1 cellular context compared by ENCODE assay signal in the genomic region with DNA sequence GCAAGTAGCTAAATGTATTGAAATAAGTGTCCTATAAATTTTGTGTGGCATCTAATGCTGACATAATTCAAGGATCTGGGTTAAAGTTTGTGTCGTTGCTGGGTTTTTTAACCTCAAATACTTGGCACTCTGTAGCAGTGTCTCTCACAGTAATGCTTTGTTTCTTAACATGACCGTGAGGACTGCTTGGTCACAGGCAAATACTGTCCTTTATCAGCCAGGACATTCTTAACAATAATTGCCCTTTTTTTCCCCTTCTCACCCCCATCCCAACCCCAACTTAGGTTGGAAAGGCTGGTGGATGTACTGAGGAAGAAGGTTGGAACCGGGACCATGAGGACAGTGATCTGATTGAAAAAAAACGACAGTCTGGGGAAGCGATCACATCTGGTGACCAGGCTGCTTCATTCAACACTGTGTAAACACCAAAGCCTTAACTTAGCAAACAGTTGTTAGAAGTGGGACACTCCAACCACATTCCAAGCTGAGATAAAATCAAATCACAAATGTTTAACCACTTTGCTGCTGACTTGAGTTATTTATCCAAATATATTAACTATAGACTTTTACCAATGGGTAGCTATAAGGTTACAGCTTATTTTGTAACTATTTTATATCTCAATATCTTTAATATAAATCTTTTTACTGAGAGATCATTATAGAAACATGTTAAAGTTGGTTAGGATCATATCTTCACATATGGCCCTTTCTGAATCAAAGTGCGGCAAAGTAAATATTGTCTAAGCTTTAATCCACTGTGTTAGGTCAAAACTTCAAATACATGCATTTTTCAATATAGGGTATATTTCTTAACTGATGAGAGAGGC.
TF ChIP-seq lines count a peak whose summit lies in the region.

No MANE protein-coding gene starts in this region.

TF ChIP-seq in HepG2, 621 proteins besides CTCF, POLR2A, EP300 and RAD21 (continued from another document and continues in another):
- TF ChIP-seq KDM5B (CRISPR knock-in tag; IDR thresholded peaks at IDR 0.05; ENCODE audit: borderline replicate concordance) = no peak
- TF ChIP-seq RELA (CRISPR knock-in tag; IDR thresholded peaks at IDR 0.05) = peak; percentile 73; the same call in 1 of the 2 replicates
- TF ChIP-seq NRL (CRISPR knock-in tag; IDR thresholded peaks at IDR 0.05; ENCODE audit: borderline replicate concordance) = no peak
- no peak for TF ChIP-seq ZNF670 (CRISPR knock-in tag; IDR thresholded peaks at IDR 0.05; ENCODE audit: borderline replicate concordance)
- no peak for TF ChIP-seq NFATC3 (CRISPR knock-in tag; IDR thresholded peaks at IDR 0.05)
- TF ChIP-seq, protein P1, sequence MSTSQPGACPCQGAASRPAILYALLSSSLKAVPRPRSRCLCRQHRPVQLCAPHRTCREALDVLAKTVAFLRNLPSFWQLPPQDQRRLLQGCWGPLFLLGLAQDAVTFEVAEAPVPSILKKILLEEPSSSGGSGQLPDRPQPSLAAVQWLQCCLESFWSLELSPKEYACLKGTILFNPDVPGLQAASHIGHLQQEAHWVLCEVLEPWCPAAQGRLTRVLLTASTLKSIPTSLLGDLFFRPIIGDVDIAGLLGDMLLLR (CRISPR knock-in tag; IDR thresholded peaks at IDR 0.05) = no peak
- TF ChIP-seq SRSF9 (IDR thresholded peaks at IDR 0.05; ENCODE audit: borderline replicate concordance, insufficient read depth, low read depth, low read length, poor library complexity, severe bottlenecking) = no peak
- no peak for TF ChIP-seq ZNF234 (CRISPR knock-in tag; conservative IDR thresholded peaks at IDR 0.05)
- peak; percentile 76; the same call in 1 of the 2 replicates for TF ChIP-seq KLF12 (CRISPR knock-in tag; IDR thresholded peaks at IDR 0.05; ENCODE audit: borderline replicate concordance)
- TF ChIP-seq ZNF460 (CRISPR knock-in tag; IDR thresholded peaks at IDR 0.05; ENCODE audit: borderline replicate concordance) = no peak; the same call in 1 of the 2 replicates
- TF ChIP-seq FOXC1 (CRISPR knock-in tag; IDR thresholded peaks at IDR 0.05; ENCODE audit: borderline replicate concordance) = no peak; the same call in 1 of the 2 replicates
- TF ChIP-seq CHCHD3 (CRISPR knock-in tag; IDR thresholded peaks at IDR 0.05) = no peak
- TF ChIP-seq, protein P2, sequence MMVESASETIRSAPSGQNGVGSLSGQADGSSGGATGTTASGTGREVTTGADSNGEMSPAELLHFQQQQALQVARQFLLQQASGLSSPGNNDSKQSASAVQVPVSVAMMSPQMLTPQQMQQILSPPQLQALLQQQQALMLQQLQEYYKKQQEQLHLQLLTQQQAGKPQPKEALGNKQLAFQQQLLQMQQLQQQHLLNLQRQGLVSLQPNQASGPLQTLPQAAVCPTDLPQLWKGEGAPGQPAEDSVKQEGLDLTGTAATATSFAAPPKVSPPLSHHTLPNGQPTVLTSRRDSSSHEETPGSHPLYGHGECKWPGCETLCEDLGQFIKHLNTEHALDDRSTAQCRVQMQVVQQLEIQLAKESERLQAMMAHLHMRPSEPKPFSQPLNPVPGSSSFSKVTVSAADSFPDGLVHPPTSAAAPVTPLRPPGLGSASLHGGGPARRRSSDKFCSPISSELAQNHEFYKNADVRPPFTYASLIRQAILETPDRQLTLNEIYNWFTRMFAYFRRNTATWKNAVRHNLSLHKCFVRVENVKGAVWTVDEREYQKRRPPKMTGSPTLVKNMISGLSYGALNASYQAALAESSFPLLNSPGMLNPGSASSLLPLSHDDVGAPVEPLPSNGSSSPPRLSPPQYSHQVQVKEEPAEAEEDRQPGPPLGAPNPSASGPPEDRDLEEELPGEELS (CRISPR knock-in tag; IDR thresholded peaks at IDR 0.05) = peak; percentile 100
- TF ChIP-seq, protein P3, sequence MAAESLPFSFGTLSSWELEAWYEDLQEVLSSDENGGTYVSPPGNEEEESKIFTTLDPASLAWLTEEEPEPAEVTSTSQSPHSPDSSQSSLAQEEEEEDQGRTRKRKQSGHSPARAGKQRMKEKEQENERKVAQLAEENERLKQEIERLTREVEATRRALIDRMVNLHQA (CRISPR knock-in tag; IDR thresholded peaks at IDR 0.05) = peak; percentile 69; the same call in 1 of the 2 replicates
- no peak; the same call in none of the 2 replicates for TF ChIP-seq MIER2 (CRISPR knock-in tag; IDR thresholded peaks at IDR 0.05)
- peak; percentile 83; the same call in 1 of the 2 replicates for TF ChIP-seq TEAD2 (CRISPR knock-in tag; IDR thresholded peaks at IDR 0.05)
- no peak for TF ChIP-seq SIN3B (IDR thresholded peaks at IDR 0.05; ENCODE audit: low read length)
- no peak for TF ChIP-seq MEIS1 (CRISPR knock-in tag; IDR thresholded peaks at IDR 0.05; ENCODE audit: borderline replicate concordance)
- TF ChIP-seq FOXK2 (IDR thresholded peaks at IDR 0.05) = peak; percentile 30; the same call in 1 of the 2 replicates
- peak; percentile 98 for TF ChIP-seq CBFB (CRISPR knock-in tag; IDR thresholded peaks at IDR 0.05)
- peak; percentile 95 for TF ChIP-seq NR2F2 (IDR thresholded peaks at IDR 0.05; ENCODE audit: borderline replicate concordance, low read depth)
- no peak for TF ChIP-seq ZNF572 (CRISPR knock-in tag; IDR thresholded peaks at IDR 0.05)
- peak; percentile 81; the same call in 1 of the 2 replicates for TF ChIP-seq ARID2 (CRISPR knock-in tag; IDR thresholded peaks at IDR 0.05; ENCODE audit: borderline replicate concordance)
- TF ChIP-seq, protein P4, sequence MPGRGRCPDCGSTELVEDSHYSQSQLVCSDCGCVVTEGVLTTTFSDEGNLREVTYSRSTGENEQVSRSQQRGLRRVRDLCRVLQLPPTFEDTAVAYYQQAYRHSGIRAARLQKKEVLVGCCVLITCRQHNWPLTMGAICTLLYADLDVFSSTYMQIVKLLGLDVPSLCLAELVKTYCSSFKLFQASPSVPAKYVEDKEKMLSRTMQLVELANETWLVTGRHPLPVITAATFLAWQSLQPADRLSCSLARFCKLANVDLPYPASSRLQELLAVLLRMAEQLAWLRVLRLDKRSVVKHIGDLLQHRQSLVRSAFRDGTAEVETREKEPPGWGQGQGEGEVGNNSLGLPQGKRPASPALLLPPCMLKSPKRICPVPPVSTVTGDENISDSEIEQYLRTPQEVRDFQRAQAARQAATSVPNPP (CRISPR knock-in tag; IDR thresholded peaks at IDR 0.05) = peak; percentile 94; the same call in 1 of the 2 replicates
- peak; percentile 65 for TF ChIP-seq JARID2 (CRISPR knock-in tag; IDR thresholded peaks at IDR 0.05; ENCODE audit: insufficient replicate concordance)
- TF ChIP-seq, protein P5, sequence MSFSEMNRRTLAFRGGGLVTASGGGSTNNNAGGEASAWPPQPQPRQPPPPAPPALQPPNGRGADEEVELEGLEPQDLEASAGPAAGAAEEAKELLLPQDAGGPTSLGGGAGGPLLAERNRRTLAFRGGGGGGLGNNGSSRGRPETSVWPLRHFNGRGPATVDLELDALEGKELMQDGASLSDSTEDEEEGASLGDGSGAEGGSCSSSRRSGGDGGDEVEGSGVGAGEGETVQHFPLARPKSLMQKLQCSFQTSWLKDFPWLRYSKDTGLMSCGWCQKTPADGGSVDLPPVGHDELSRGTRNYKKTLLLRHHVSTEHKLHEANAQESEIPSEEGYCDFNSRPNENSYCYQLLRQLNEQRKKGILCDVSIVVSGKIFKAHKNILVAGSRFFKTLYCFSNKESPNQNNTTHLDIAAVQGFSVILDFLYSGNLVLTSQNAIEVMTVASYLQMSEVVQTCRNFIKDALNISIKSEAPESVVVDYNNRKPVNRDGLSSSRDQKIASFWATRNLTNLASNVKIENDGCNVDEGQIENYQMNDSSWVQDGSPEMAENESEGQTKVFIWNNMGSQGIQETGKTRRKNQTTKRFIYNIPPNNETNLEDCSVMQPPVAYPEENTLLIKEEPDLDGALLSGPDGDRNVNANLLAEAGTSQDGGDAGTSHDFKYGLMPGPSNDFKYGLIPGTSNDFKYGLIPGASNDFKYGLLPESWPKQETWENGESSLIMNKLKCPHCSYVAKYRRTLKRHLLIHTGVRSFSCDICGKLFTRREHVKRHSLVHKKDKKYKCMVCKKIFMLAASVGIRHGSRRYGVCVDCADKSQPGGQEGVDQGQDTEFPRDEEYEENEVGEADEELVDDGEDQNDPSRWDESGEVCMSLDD (CRISPR knock-in tag; IDR thresholded peaks at IDR 0.05; ENCODE audit: borderline replicate concordance) = peak; percentile 95
- TF ChIP-seq, protein P6, sequence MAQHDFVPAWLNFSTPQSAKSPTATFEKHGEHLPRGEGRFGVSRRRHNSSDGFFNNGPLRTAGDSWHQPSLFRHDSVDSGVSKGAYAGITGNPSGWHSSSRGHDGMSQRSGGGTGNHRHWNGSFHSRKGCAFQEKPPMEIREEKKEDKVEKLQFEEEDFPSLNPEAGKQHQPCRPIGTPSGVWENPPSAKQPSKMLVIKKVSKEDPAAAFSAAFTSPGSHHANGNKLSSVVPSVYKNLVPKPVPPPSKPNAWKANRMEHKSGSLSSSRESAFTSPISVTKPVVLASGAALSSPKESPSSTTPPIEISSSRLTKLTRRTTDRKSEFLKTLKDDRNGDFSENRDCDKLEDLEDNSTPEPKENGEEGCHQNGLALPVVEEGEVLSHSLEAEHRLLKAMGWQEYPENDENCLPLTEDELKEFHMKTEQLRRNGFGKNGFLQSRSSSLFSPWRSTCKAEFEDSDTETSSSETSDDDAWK (CRISPR knock-in tag; IDR thresholded peaks at IDR 0.05) = no peak
- no peak for TF ChIP-seq ZNF777 (CRISPR knock-in tag; IDR thresholded peaks at IDR 0.05)
- TF ChIP-seq ZNF256 (CRISPR knock-in tag; conservative IDR thresholded peaks at IDR 0.05) = peak; percentile 95
- TF ChIP-seq GABPB1 (CRISPR knock-in tag; IDR thresholded peaks at IDR 0.05) = no peak
- TF ChIP-seq FOSL2 (CRISPR knock-in tag; IDR thresholded peaks at IDR 0.05) = peak; percentile 90
- peak; percentile 90; the same call in 1 of the 2 replicates for TF ChIP-seq MXD4 (CRISPR knock-in tag; IDR thresholded peaks at IDR 0.05)
- TF ChIP-seq ARNT (IDR thresholded peaks at IDR 0.05) = no peak
- no peak; the same call in 1 of the 2 replicates for TF ChIP-seq ATRX (CRISPR knock-in tag; IDR thresholded peaks at IDR 0.05; ENCODE audit: borderline replicate concordance)
- no peak for TF ChIP-seq ZNF180 (CRISPR knock-in tag; IDR thresholded peaks at IDR 0.05; ENCODE audit: borderline replicate concordance, low read depth)
- TF ChIP-seq AGO2 (optimal IDR thresholded peaks at IDR 0.05; ENCODE audit: low read depth, low read length) = no peak
- no peak for TF ChIP-seq ZC3H13 (CRISPR knock-in tag; IDR thresholded peaks at IDR 0.05)
- TF ChIP-seq IRF2 (CRISPR knock-in tag; IDR thresholded peaks at IDR 0.05) = peak; percentile 97
- TF ChIP-seq KDM3A (CRISPR knock-in tag; IDR thresholded peaks at IDR 0.05; ENCODE audit: low read depth) = peak; percentile 94
- no peak for TF ChIP-seq RARG (CRISPR knock-in tag; IDR thresholded peaks at IDR 0.05; ENCODE audit: low read depth)
- TF ChIP-seq ZNF850 (CRISPR knock-in tag; conservative IDR thresholded peaks at IDR 0.05) = no peak
- no peak for TF ChIP-seq NPAS2 (CRISPR knock-in tag; IDR thresholded peaks at IDR 0.05; ENCODE audit: borderline replicate concordance)
- TF ChIP-seq, protein P7, sequence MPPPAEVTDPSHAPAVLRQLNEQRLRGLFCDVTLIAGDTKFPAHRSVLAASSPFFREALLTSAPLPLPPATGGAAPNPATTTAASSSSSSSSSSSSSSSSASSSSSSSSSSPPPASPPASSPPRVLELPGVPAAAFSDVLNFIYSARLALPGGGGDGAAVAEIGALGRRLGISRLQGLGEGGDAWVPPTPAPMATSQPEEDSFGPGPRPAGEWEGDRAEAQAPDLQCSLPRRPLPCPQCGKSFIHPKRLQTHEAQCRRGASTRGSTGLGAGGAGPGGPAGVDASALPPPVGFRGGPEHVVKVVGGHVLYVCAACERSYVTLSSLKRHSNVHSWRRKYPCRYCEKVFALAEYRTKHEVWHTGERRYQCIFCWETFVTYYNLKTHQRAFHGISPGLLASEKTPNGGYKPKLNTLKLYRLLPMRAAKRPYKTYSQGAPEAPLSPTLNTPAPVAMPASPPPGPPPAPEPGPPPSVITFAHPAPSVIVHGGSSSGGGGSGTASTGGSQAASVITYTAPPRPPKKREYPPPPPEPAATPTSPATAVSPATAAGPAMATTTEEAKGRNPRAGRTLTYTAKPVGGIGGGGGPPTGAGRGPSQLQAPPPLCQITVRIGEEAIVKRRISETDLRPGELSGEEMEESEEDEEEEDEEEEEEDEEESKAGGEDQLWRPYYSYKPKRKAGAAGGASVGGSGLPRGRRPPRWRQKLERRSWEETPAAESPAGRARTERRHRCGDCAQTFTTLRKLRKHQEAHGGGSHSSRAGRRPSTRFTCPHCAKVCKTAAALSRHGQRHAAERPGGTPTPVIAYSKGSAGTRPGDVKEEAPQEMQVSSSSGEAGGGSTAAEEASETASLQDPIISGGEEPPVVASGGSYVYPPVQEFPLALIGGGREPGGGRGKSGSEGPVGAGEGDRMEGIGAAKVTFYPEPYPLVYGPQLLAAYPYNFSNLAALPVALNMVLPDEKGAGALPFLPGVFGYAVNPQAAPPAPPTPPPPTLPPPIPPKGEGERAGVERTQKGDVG (CRISPR knock-in tag; IDR thresholded peaks at IDR 0.05; ENCODE audit: borderline replicate concordance) = no peak
- no peak for TF ChIP-seq SRSF1 (optimal IDR thresholded peaks at IDR 0.05; ENCODE audit: low read depth, low read length)
- TF ChIP-seq HDAC2 (CRISPR knock-in tag; IDR thresholded peaks at IDR 0.05) = peak; percentile 100
- peak; percentile 100 for TF ChIP-seq HMG20B (CRISPR knock-in tag; conservative IDR thresholded peaks at IDR 0.05)
- no peak for TF ChIP-seq SPEN (CRISPR knock-in tag; IDR thresholded peaks at IDR 0.05; ENCODE audit: low read depth)
- TF ChIP-seq ZNF235 (CRISPR knock-in tag; IDR thresholded peaks at IDR 0.05; ENCODE audit: borderline replicate concordance) = no peak
- TF ChIP-seq SMYD3 (CRISPR knock-in tag; IDR thresholded peaks at IDR 0.05) = peak; percentile 97
- peak; percentile 100 for TF ChIP-seq ZGPAT (CRISPR knock-in tag; IDR thresholded peaks at IDR 0.05)
- TF ChIP-seq ZNF749 (CRISPR knock-in tag; IDR thresholded peaks at IDR 0.05; ENCODE audit: borderline replicate concordance) = no peak; the same call in 1 of the 2 replicates
- TF ChIP-seq ZNF564 (CRISPR knock-in tag; IDR thresholded peaks at IDR 0.05) = peak; percentile 77
